In genomic region chr5:133729800-133730199, GRCh38 we compare ENCODE assay signal across 19 cellular contexts.
DNase-seq lines count a peak whose midpoint lies in the region; ATAC-seq and TF ChIP-seq lines count a peak whose summit lies in the region.
"Had no signal": no experiment of that assay in that cellular context is flagged by ENCODE, and none has a peak within 500 bp of the region (broad histone marks: within the 10 kb centered on the region; RNA-seq: fewer than 3 reads in every experiment).

No MANE protein-coding gene starts in this region.

- H3K27ac ChIP-seq in coronary artery (no peak overlapping the region), vagina (no peak overlapping the region)
- H3K27ac ChIP-seq: BLaER1 treated with 17β-estradiol and CSF1 and Interleukin-3, amounts not matched to agents 10 nM and 100 nM; GM23248; HL-60 had no signal

- H3K9me3 Mint-ChIP-seq in activated CD8-positive, alpha-beta memory T cell treated with anti-CD3 and anti-CD28 coated beads, Interleukin-2, amount 10 ng/mL, durations not matched to agents 7 days and 5 days (ENCODE audit: low read depth): no peaks in the 10 kb centered on the region
- H3K9me3 Mint-ChIP-seq in osteocyte (ENCODE audit: unreplicated experiment): peaks cover 13% of the 10 kb centered on the region
- H3K9me3 Mint-ChIP-seq: CD8-positive, alpha-beta T cell had no signal

- H3K4me1 ChIP-seq in vagina: no peaks in the 10 kb centered on the region
- H3K4me1 ChIP-seq: HAP-1 had no signal

- no peaks in the 10 kb centered on the region for H3K4me1 Mint-ChIP-seq in activated CD8-positive, alpha-beta memory T cell treated with anti-CD3 and anti-CD28 coated beads, Interleukin-2, amount 10 ng/mL, durations not matched to agents 7 days and 5 days
- peaks cover 3% of the 10 kb centered on the region for H3K4me1 Mint-ChIP-seq in osteocyte (ENCODE audit: unreplicated experiment)
- H3K4me1 Mint-ChIP-seq: B cell had no signal

- no peaks in the 10 kb centered on the region for H3K9me3 ChIP-seq in vagina
- H3K9me3 ChIP-seq: HAP-1 had no signal

- in situ Hi-C loops in GM13976 (cut with MboI; ENCODE audit: low sequenced_read_pairs, unreplicated experiment): no loop called here

- TF ChIP-seq CTCF in coronary artery (IDR thresholded peaks at IDR 0.05): no peak
- TF ChIP-seq CTCF in osteocyte (IDR thresholded peaks at IDR 0.05): no peak
- no peak for TF ChIP-seq CTCF in vagina (IDR thresholded peaks at IDR 0.05)
- TF ChIP-seq CTCF in GM13976 (IDR thresholded peaks at IDR 0.05; ENCODE audit: borderline replicate concordance, control extremely low read depth, extremely low read depth, insufficient read depth, missing control alignments): no peak

- ATAC-seq in activated CD8-positive, alpha-beta memory T cell treated with anti-CD3 and anti-CD28 coated beads, Interleukin-2, amount 10 ng/mL, durations not matched to agents 7 days and 5 days: no peak
- no peak for ATAC-seq in sciatic nerve
- ATAC-seq: CD8-positive, alpha-beta T cell; GM12878 had no signal

- H3K4me3 Mint-ChIP-seq in activated CD8-positive, alpha-beta memory T cell treated with anti-CD3 and anti-CD28 coated beads, Interleukin-2, amount 10 ng/mL, durations not matched to agents 7 days and 5 days: no peak overlapping the region
- no peak overlapping the region for H3K4me3 Mint-ChIP-seq in osteocyte (ENCODE audit: unreplicated experiment)
- H3K4me3 Mint-ChIP-seq: B cell; CD8-positive, alpha-beta T cell had no signal

- intact Hi-C loops in vagina (cut with DNase I): no loop called here
- intact Hi-C loops in sciatic nerve (cut with DNase I): no loop called here

- peaks cover 16% of the 10 kb centered on the region for H3K27me3 Mint-ChIP-seq in activated CD8-positive, alpha-beta memory T cell treated with anti-CD3 and anti-CD28 coated beads, Interleukin-2, amount 10 ng/mL, durations not matched to agents 7 days and 5 days
- peaks cover 13% of the 10 kb centered on the region for H3K27me3 Mint-ChIP-seq in osteocyte (ENCODE audit: unreplicated experiment)

- no peak for TF ChIP-seq POLR2A in vagina (IDR thresholded peaks at IDR 0.05)

- H3K4me3 ChIP-seq in coronary artery (no peak overlapping the region), vagina (no peak overlapping the region)
- H3K4me3 ChIP-seq: BLaER1 treated with 17β-estradiol and CSF1 and Interleukin-3, amounts not matched to agents 10 nM and 100 nM; GM12878; GM23248; HAP-1 had no signal

- CTCF ChIA-PET in activated CD8-positive, alpha-beta memory T cell treated with anti-CD3 and anti-CD28 coated beads, Interleukin-2, amount 10 ng/mL, durations not matched to agents 7 days and 5 days (lab: Charles Lee): no interaction called here

- DNase-seq in activated CD8-positive, alpha-beta memory T cell treated with anti-CD3 and anti-CD28 coated beads, Interleukin-2, amount 10 ng/mL, durations not matched to agents 7 days and 5 days: peak; percentile 30
- no peak for DNase-seq in activated CD8-positive, alpha-beta memory T cell treated with anti-CD3 and anti-CD28 coated beads, Interleukin-2, amount 50 U/mL, for 4 hours
- DNase-seq in coronary artery (ENCODE audit: low spot score) (peak; percentile 21), osteocyte (ENCODE audit: extremely low spot score, unreplicated experiment) (peak; percentile 30), vagina (ENCODE audit: extremely low spot score in 2 of 2) (peak; percentile 22 to 55), sciatic nerve (ENCODE audit: low spot score) (no peak), GM13976 (ENCODE audit: low spot score) (no peak)
- DNase-seq: Calu3; CD8-positive, alpha-beta T cell; DMS 273 treated with DMSO at 0.1 percent for 48 hours; DMS53; DND-41; EL; GM23248 had no signal

- H3K27me3 ChIP-seq in vagina: no peaks in the 10 kb centered on the region
- H3K27me3 ChIP-seq: BLaER1 treated with 17β-estradiol and CSF1 and Interleukin-3, amounts not matched to agents 10 nM and 100 nM had no signal

- H3K36me3 Mint-ChIP-seq in activated CD8-positive, alpha-beta memory T cell treated with anti-CD3 and anti-CD28 coated beads, Interleukin-2, amount 10 ng/mL, durations not matched to agents 7 days and 5 days: no peaks in the 10 kb centered on the region
- no peaks in the 10 kb centered on the region for H3K36me3 Mint-ChIP-seq in osteocyte (ENCODE audit: unreplicated experiment)
- H3K36me3 Mint-ChIP-seq: CD8-positive, alpha-beta T cell had no signal

- no peak overlapping the region for H3K27ac Mint-ChIP-seq in activated CD8-positive, alpha-beta memory T cell treated with anti-CD3 and anti-CD28 coated beads, Interleukin-2, amount 10 ng/mL, durations not matched to agents 7 days and 5 days
- no peak overlapping the region for H3K27ac Mint-ChIP-seq in osteocyte (ENCODE audit: unreplicated experiment)
- H3K27ac Mint-ChIP-seq: B cell; CD8-positive, alpha-beta T cell had no signal

- no peaks in the 10 kb centered on the region for H3K36me3 ChIP-seq in vagina
- H3K36me3 ChIP-seq: BLaER1 treated with 17β-estradiol and CSF1 and Interleukin-3, amounts not matched to agents 10 nM and 100 nM; HAP-1 had no signal

Comparison
In these comparisons a context has a peak if more than half of its experiments do, and no peak if none do; other contexts are left out.
1. DNase-seq: peak in activated CD8-positive, alpha-beta memory T cell treated with anti-CD3 and anti-CD28 coated beads, Interleukin-2, amount 10 ng/mL, durations not matched to agents 7 days and 5 days (single experiment), coronary artery (single experiment), osteocyte (single experiment) and vagina (2 of 2); none in activated CD8-positive, alpha-beta memory T cell treated with anti-CD3 and anti-CD28 coated beads, Interleukin-2, amount 50 U/mL, for 4 hours (single experiment), sciatic nerve (single experiment) and GM13976 (single experiment).